In genomic region chr22:29231971-29232959, GRCh38 we compare ENCODE assay signal across 1 cellular context.
TF ChIP-seq lines count a peak whose summit lies in the region.

No MANE protein-coding gene starts in this region.

TF ChIP-seq in HepG2, 621 proteins besides CTCF, POLR2A, EP300 and RAD21 (continued from another document):
- TF ChIP-seq HMGXB4 (CRISPR knock-in tag; IDR thresholded peaks at IDR 0.05; ENCODE audit: borderline replicate concordance in 1 of 2, low read depth in 1 of 2) (no peak), TFDP1 (CRISPR knock-in tag; IDR thresholded peaks at IDR 0.05; ENCODE audit: borderline replicate concordance) (peak; percentile 43; the same call in 1 of the 2 replicates), ZNF7 (CRISPR knock-in tag; IDR thresholded peaks at IDR 0.05) (no peak), ZFP82 (CRISPR knock-in tag; IDR thresholded peaks at IDR 0.05; ENCODE audit: borderline replicate concordance) (no peak), ZSCAN31 (CRISPR knock-in tag; IDR thresholded peaks at IDR 0.05; ENCODE audit: low read depth) (no peak), HIC2 (CRISPR knock-in tag; IDR thresholded peaks at IDR 0.05; ENCODE audit: low read depth) (peak; percentile 90), GATAD2A (CRISPR knock-in tag; IDR thresholded peaks at IDR 0.05) (peak; percentile 60), ZBTB7B (CRISPR knock-in tag; IDR thresholded peaks at IDR 0.05) (no peak)
